Comparison of ENCODE assay signal across 17 cellular contexts in the genomic region with DNA sequence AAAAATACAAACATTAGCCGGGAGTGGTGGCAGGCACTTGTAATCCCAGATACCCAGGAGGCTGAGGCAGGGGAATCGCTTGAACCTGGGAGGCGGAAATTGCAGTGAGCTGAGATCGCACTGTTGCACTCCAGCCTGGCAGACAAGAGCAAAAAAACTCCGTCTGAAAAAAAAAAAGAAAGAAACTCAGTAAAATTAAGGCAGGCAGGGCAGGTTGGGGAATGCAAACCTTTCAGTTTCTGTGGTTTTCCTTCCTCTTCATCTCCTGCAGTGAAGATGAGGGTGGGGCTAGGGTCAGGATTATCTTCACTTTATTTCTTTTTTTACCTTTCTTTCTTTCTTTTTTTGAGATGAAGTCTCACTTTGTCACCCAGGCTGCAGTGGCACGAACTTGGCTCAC. TPM values are rescaled to one million over a fixed set of nuclear protein-coding genes. Genes with fewer than 3 reads are reported as not detected.
DNase-seq lines count a peak whose midpoint lies in the region; ATAC-seq and TF ChIP-seq lines count a peak whose summit lies in the region.
"Had no signal": no experiment of that assay in that cellular context is flagged by ENCODE, and none has a peak within 500 bp of the region (broad histone marks: within the 10 kb centered on the region; RNA-seq: fewer than 3 reads in every experiment).

No MANE protein-coding gene starts in this region.

- DNase-seq in activated CD8-positive, alpha-beta memory T cell treated with anti-CD3 and anti-CD28 coated beads, Interleukin-2, amount 10 ng/mL, durations not matched to agents 7 days and 5 days, result no peak
- no peak for DNase-seq in activated CD8-positive, alpha-beta memory T cell treated with anti-CD3 and anti-CD28 coated beads for 24 hours
- DNase-seq in KBM-7 (peak; percentile 45), natural killer cell (no peak), SJCRH30 (no peak)
- no peak for DNase-seq in stimulated activated CD4-positive, alpha-beta T cell treated with anti-CD3 and anti-CD28 coated beads, Interleukin-4, amount 100 ng/mL, for 4 hours
- DNase-seq: colonic mucosa; DMS79 treated with DMSO at 0.1 percent for 48 hours; foreskin fibroblast; HCEC 1CT; mesendoderm; NCI-H1694 treated with DMSO at 0.1 percent for 48 hours; NK-92 treated with Interleukin-12 subunit alpha and Interleukin-12 subunit beta, amount 100 ng/mL, for 24 hours had no signal

- peaks cover 6% of the 10 kb centered on the region for H3K36me3 Mint-ChIP-seq in activated CD8-positive, alpha-beta memory T cell treated with anti-CD3 and anti-CD28 coated beads, Interleukin-2, amount 10 ng/mL, durations not matched to agents 7 days and 5 days
- H3K36me3 Mint-ChIP-seq in activated T-helper 17 cell treated with anti-CD3 and anti-CD28 coated beads, Interleukin-2, amount 50 U/mL, for 72 hours (ENCODE audit: low read depth), result no peaks in the 10 kb centered on the region
- H3K36me3 Mint-ChIP-seq in natural killer cell, result no peaks in the 10 kb centered on the region
- H3K36me3 Mint-ChIP-seq: WTC11 had no signal

- CTCF ChIA-PET in activated CD8-positive, alpha-beta memory T cell treated with anti-CD3 and anti-CD28 coated beads, Interleukin-2, amount 10 ng/mL, durations not matched to agents 7 days and 5 days (lab: Charles Lee), result no interaction called here

- H3K27me3 ChIP-seq in SJCRH30, result no peaks in the 10 kb centered on the region
- H3K27me3 ChIP-seq: ascending aorta, colonic mucosa had no signal

- no peaks in the 10 kb centered on the region for H3K9me3 Mint-ChIP-seq in activated CD8-positive, alpha-beta memory T cell treated with anti-CD3 and anti-CD28 coated beads, Interleukin-2, amount 10 ng/mL, durations not matched to agents 7 days and 5 days (ENCODE audit: low read depth)
- H3K9me3 Mint-ChIP-seq in activated T-helper 17 cell treated with anti-CD3 and anti-CD28 coated beads, Interleukin-2, amount 50 U/mL, for 72 hours, result no peaks in the 10 kb centered on the region
- no peaks in the 10 kb centered on the region for H3K9me3 Mint-ChIP-seq in natural killer cell
- H3K9me3 Mint-ChIP-seq: WTC11 had no signal

- intact Hi-C loops in natural killer cell (cut with micrococcal nuclease), result no loop called here

- H3K9me3 ChIP-seq in SJCRH30 (replicated peaks), result no peaks in the 10 kb centered on the region
- H3K9me3 ChIP-seq: ascending aorta, colonic mucosa had no signal

- H3K27ac Mint-ChIP-seq in activated CD8-positive, alpha-beta memory T cell treated with anti-CD3 and anti-CD28 coated beads, Interleukin-2, amount 10 ng/mL, durations not matched to agents 7 days and 5 days, result peak overlapping the region; percentile 83
- H3K27ac Mint-ChIP-seq in activated T-helper 17 cell treated with anti-CD3 and anti-CD28 coated beads, Interleukin-2, amount 50 U/mL, for 72 hours, result peak overlapping the region; percentile 82
- peak overlapping the region; percentile 73 to 82 for H3K27ac Mint-ChIP-seq in natural killer cell
- H3K27ac Mint-ChIP-seq: WTC11 had no signal

- in situ Hi-C loops in KBM-7 (cut with MboI; ENCODE audit: low pct_unique_long_range_greater_than_20kb, low sequenced_read_pairs), result no loop called here

- H3K27ac ChIP-seq in SJCRH30, result no peak overlapping the region
- H3K27ac ChIP-seq: ascending aorta, colonic mucosa had no signal

- no peak overlapping the region for H3K4me3 ChIP-seq in SJCRH30
- H3K4me3 ChIP-seq: ascending aorta, colonic mucosa had no signal

- peak overlapping the region; percentile 51 for H3K4me3 Mint-ChIP-seq in activated CD8-positive, alpha-beta memory T cell treated with anti-CD3 and anti-CD28 coated beads, Interleukin-2, amount 10 ng/mL, durations not matched to agents 7 days and 5 days
- H3K4me3 Mint-ChIP-seq in activated T-helper 17 cell treated with anti-CD3 and anti-CD28 coated beads, Interleukin-2, amount 50 U/mL, for 72 hours, result peak overlapping the region; percentile 60
- peak overlapping the region; percentile 38 for H3K4me3 Mint-ChIP-seq in natural killer cell
- H3K4me3 Mint-ChIP-seq: WTC11 had no signal

- no peak for TF ChIP-seq CTCF in natural killer cell (IDR thresholded peaks at IDR 0.05)

- H3K4me1 Mint-ChIP-seq in activated CD8-positive, alpha-beta memory T cell treated with anti-CD3 and anti-CD28 coated beads, Interleukin-2, amount 10 ng/mL, durations not matched to agents 7 days and 5 days, result peaks cover 29% of the 10 kb centered on the region
- peaks cover 15% of the 10 kb centered on the region for H3K4me1 Mint-ChIP-seq in activated T-helper 17 cell treated with anti-CD3 and anti-CD28 coated beads, Interleukin-2, amount 50 U/mL, for 72 hours
- H3K4me1 Mint-ChIP-seq in natural killer cell, result peaks cover 29% of the 10 kb centered on the region in 2 donors
- H3K4me1 Mint-ChIP-seq: WTC11 had no signal

- ATAC-seq in activated CD8-positive, alpha-beta memory T cell treated with anti-CD3 and anti-CD28 coated beads, Interleukin-2, amount 10 ng/mL, durations not matched to agents 7 days and 5 days, result peak; percentile 47
- no peak for ATAC-seq in activated T-helper 17 cell treated with anti-CD3 and anti-CD28 coated beads, Interleukin-2, amount 50 U/mL, for 72 hours (replicated peaks)
- ATAC-seq in natural killer cell, result no peak
- ATAC-seq in GM21423 (IDR thresholded peaks at IDR 0.05; ENCODE audit: unreplicated experiment), result no peak
- ATAC-seq: WTC11 had no signal

- no peaks in the 10 kb centered on the region for H3K27me3 Mint-ChIP-seq in activated CD8-positive, alpha-beta memory T cell treated with anti-CD3 and anti-CD28 coated beads, Interleukin-2, amount 10 ng/mL, durations not matched to agents 7 days and 5 days
- H3K27me3 Mint-ChIP-seq in activated T-helper 17 cell treated with anti-CD3 and anti-CD28 coated beads, Interleukin-2, amount 50 U/mL, for 72 hours, result no peaks in the 10 kb centered on the region
- H3K27me3 Mint-ChIP-seq in natural killer cell (ENCODE audit: low read depth in 2 of 2), result no peaks in the 10 kb centered on the region

- no peaks in the 10 kb centered on the region for H3K4me1 ChIP-seq in SJCRH30
- H3K4me1 ChIP-seq: colonic mucosa had no signal

- H3K36me3 ChIP-seq in SJCRH30, result no peaks in the 10 kb centered on the region
- H3K36me3 ChIP-seq: colonic mucosa had no signal

RNA-seq across cellular contexts. Expression of gene PSME4, which starts 43.2 kb away (rescaled TPM):
- total RNA-seq in activated CD8-positive, alpha-beta memory T cell treated with anti-CD3 and anti-CD28 coated beads, Interleukin-2, amount 10 ng/mL, durations not matched to agents 7 days and 5 days, result 10 to 100 TPM; 57.0 to 70.0 TPM
- total RNA-seq in activated T-helper 17 cell treated with anti-CD3 and anti-CD28 coated beads, Interleukin-2, amount 50 U/mL, for 72 hours, result 10 to 100 TPM; 30.9 to 47.9 TPM
- total RNA-seq in natural killer cell, result 100 to 1,000 TPM; 140 to 149 (median 141) TPM
- total RNA-seq in SJCRH30 (2014; rRNA removed; shearing (Covaris generic)), result 71.7 and 82.8 TPM in 2 replicates
